In the genomic region with DNA sequence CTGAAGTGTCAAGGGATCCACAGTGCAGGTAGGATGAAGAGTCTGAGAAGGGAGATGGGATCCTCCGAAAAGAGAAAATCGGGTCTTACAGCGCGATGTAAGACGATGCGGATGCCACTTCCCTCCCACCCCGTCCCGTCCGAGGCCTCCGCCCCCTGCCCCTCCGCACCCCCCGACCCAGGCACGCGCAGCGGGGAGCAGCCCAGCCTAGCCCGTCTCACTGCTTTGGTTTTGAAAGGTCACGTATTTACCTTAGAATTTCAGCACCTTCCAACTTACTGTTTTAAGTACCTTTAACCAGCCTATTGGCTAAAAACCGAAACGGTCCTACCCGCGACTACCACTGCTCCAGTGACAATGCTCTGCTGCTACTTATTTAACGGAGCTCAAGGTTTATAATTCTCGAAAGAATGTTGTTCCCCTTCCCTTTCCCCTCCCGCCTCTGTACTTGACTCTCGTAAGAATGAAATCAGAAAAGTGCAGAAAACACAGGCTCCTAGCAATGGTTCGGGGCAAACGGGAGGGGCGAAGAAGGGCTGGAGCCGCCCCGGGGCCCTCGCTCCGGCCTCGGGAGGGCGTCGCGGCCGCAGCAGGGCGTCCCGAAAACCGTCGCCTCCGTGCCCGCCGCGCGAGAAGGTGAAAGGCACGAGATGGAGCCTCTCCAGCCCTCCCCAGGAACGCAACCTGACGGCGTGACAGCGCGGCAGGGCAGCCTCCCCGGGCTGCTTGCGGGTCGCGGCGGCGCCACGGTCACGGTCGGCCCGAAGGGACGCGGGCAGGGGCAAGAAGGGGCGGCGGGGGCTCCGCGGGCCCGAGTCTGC, we compare ENCODE assay signal across 8 cellular contexts. TPM values are rescaled to one million over a fixed set of nuclear protein-coding genes. Genes with fewer than 3 reads are reported as not detected.
DNase-seq lines count a peak whose midpoint lies in the region; ATAC-seq and TF ChIP-seq lines count a peak whose summit lies in the region.

No MANE protein-coding gene starts in this region.

- peak overlapping the region; percentile 94 for H3K4me3 Mint-ChIP-seq in natural killer cell

- no peaks in the 10 kb centered on the region for H3K27me3 Mint-ChIP-seq in natural killer cell (ENCODE audit: low read depth in 2 of 2)

- no peaks in the 10 kb centered on the region for H4K20me1 ChIP-seq in fibroblast of lung (ENCODE audit: control insufficient read depth, extremely low read depth, insufficient read depth, low read length)

- no peaks in the 10 kb centered on the region for H3K9me3 Mint-ChIP-seq in natural killer cell

- WGBS in thymus: under 1% methylated on average over 69 of the region's 69 CpGs

- H3K79me2 ChIP-seq in fibroblast of lung (ENCODE audit: control insufficient read depth, insufficient read depth, low read length): peaks cover 13% of the 10 kb centered on the region

- no peaks in the 10 kb centered on the region for H3K36me3 ChIP-seq in fibroblast of lung (ENCODE audit: control insufficient read depth, insufficient read depth, low read length)
- no peaks in the 10 kb centered on the region for H3K36me3 ChIP-seq in thymus (ENCODE audit: control insufficient read depth, insufficient read depth)

- TF ChIP-seq CTCF in fibroblast of lung (conservative IDR thresholded peaks at IDR 0.05 in 1 of 2, IDR thresholded peaks at IDR 0.05 in 1 of 2; ENCODE audit: low read depth in 1 of 2, low read length in 2 of 2): peak in 1 of 2 donors; percentile 9
- no peak for TF ChIP-seq CTCF in natural killer cell (IDR thresholded peaks at IDR 0.05)

- H3K27me3 ChIP-seq in fibroblast of lung (ENCODE audit: control insufficient read depth, insufficient read depth, low read length) (no peaks in the 10 kb centered on the region), thymus (ENCODE audit: control insufficient read depth, insufficient read depth) (no peaks in the 10 kb centered on the region)

- peak; percentile 16 to 18 for DNase-seq in activated CD4-positive, alpha-beta T cell treated with anti-CD3 and anti-CD28 coated beads for 24 hours (ENCODE audit: low read depth in 2 of 2)
- no peak for DNase-seq in activated CD4-positive, alpha-beta T cell treated with anti-CD3 and anti-CD28 coated beads for 1 hour
- DNase-seq in NCI-H526 treated with DMSO at 0.1 percent for 48 hours (lab: John Stamatoyannopoulos, UW) (peak; percentile 12), activated T-helper 1 cell treated with Interleukin-2 at 50 U/mL for 16 hours (ENCODE audit: low read depth) (peak; percentile 17), fibroblast of lung (ENCODE audit: low read depth in 2 of 2) (peak; percentile 27), natural killer cell (no peak)

- H3K4me2 ChIP-seq in fibroblast of lung (ENCODE audit: extremely low read depth, insufficient read depth, low read length): peak overlapping the region; percentile 91

- H3K9me3 ChIP-seq in fibroblast of lung (ENCODE audit: control insufficient read depth, insufficient read depth, low read depth, low read length): no peaks in the 10 kb centered on the region
- H3K9me3 ChIP-seq in thymus (ENCODE audit: control insufficient read depth): no peaks in the 10 kb centered on the region

- peak overlapping the region; percentile 32 for H2AFZ ChIP-seq in fibroblast of lung (ENCODE audit: low read length)

- intact Hi-C loops in natural killer cell (cut with micrococcal nuclease): no loop called here

- H3K27ac ChIP-seq in fibroblast of lung (ENCODE audit: insufficient read depth, low read length) (peak overlapping the region; percentile 93), thymus (ENCODE audit: low read depth) (peak overlapping the region; percentile 94)

- peak; percentile 21 for ATAC-seq in HG02973 (IDR thresholded peaks at IDR 0.05; ENCODE audit: unreplicated experiment)
- peak; percentile 3 to 21 (median 17) for ATAC-seq in natural killer cell

- peak overlapping the region; percentile 93 for H3K9ac ChIP-seq in fibroblast of lung (ENCODE audit: insufficient read depth, low read length)

- peaks cover 4% of the 10 kb centered on the region for H3K4me1 ChIP-seq in fibroblast of lung (ENCODE audit: control insufficient read depth, extremely low read depth, insufficient read depth, low read length)
- peaks cover 8% of the 10 kb centered on the region for H3K4me1 ChIP-seq in thymus (ENCODE audit: control insufficient read depth, insufficient read depth, low read length)

- H3K4me3 ChIP-seq in fibroblast of lung (replicated peaks in 1 of 4; ENCODE audit: control extremely low read depth in 1 of 4, insufficient read depth in 1 of 4, low read depth in 3 of 4, low read length in 4 of 4): peak overlapping the region; percentile 66 to 98 (median 73)
- peak overlapping the region; percentile 91 for H3K4me3 ChIP-seq in thymus (ENCODE audit: low read length)

- H3K27ac Mint-ChIP-seq in natural killer cell: peak overlapping the region; percentile 53 to 83

- no peaks in the 10 kb centered on the region for H3K36me3 Mint-ChIP-seq in natural killer cell

- H3K4me1 Mint-ChIP-seq in natural killer cell: peaks cover 8 to 15% of the 10 kb centered on the region in 2 donors

RNA-seq across cellular contexts. Expression of gene TMEM50B, which starts 0.7 kb away (rescaled TPM):
- total RNA-seq in fibroblast of lung (24.4 and 28.4 TPM in 2 replicates), natural killer cell (10 to 100 TPM; 34.5 to 42.1 (median 40.5) TPM)
- polyA plus RNA-seq in fibroblast of lung (45.5 and 60.8 TPM in 2 replicates), thymus (99.1 TPM)
- polyA plus RNA-seq in fibroblast of lung (2012): 25.8 and 30.4 TPM in 2 replicates
- polyA minus RNA-seq in fibroblast of lung (ENCODE audit: low replicate concordance): 4.2 and 15.7 TPM in 2 replicates

RNA-seq across cellular contexts. Expression of gene DNAJC28, which starts 12.4 kb away (rescaled TPM):
- total RNA-seq in fibroblast of lung: 2.1 and 2.3 TPM in 2 replicates
- polyA plus RNA-seq in fibroblast of lung: 1.7 and 2.1 TPM in 2 replicates
- 1.0 TPM in 2 replicates for polyA plus RNA-seq in fibroblast of lung (2012)
- not detected in 2 replicates for polyA minus RNA-seq in fibroblast of lung (ENCODE audit: low replicate concordance)
- total RNA-seq in natural killer cell: under 1 TPM in 2 of 3 donors, not detected in 1; 0.41 to 0.63 TPM
- polyA plus RNA-seq in thymus: 3.9 TPM

Comparison
In these comparisons a context has a peak if more than half of its experiments do, and no peak if none do; other contexts are left out.
1. DNase-seq: peak in activated CD4-positive, alpha-beta T cell treated with anti-CD3 and anti-CD28 coated beads for 24 hours (2 of 2), NCI-H526 treated with DMSO at 0.1 percent for 48 hours (single experiment), activated T-helper 1 cell treated with Interleukin-2 at 50 U/mL for 16 hours (single experiment) and fibroblast of lung (2 of 2); none in activated CD4-positive, alpha-beta T cell treated with anti-CD3 and anti-CD28 coated beads for 1 hour (single experiment) and natural killer cell (single experiment).